ENCODE assay signal across 10 cellular contexts in genomic region chr1:172356620-172357019, GRCh38.
A peak's percentile ranks its signal among the peaks of the same experiment; 100 is the strongest.
DNase-seq lines count a peak whose midpoint lies in the region; ATAC-seq and TF ChIP-seq lines count a peak whose summit lies in the region.
"Had no signal": no experiment of that assay in that cellular context is flagged by ENCODE, and none has a peak within 500 bp of the region (broad histone marks: within the 10 kb centered on the region; RNA-seq: fewer than 3 reads in every experiment).

No MANE protein-coding gene starts in this region.

- H4K20me1 ChIP-seq in fibroblast of lung (ENCODE audit: control insufficient read depth, extremely low read depth, insufficient read depth, low read length), result no peaks in the 10 kb centered on the region

- in situ Hi-C loops in G401 (cut with HindIII; ENCODE audit: low sequenced_read_pairs), result no loop called here

- H3K27me3 ChIP-seq in fibroblast of lung (ENCODE audit: control insufficient read depth, insufficient read depth, low read length), result no peaks in the 10 kb centered on the region
- H3K27me3 ChIP-seq: upper lobe of left lung had no signal

- peak in 1 of 2 donors; percentile 4 for TF ChIP-seq CTCF in fibroblast of lung (conservative IDR thresholded peaks at IDR 0.05 in 1 of 2, IDR thresholded peaks at IDR 0.05 in 1 of 2; ENCODE audit: low read depth in 1 of 2, low read length in 2 of 2)

- no peak overlapping the region for H3K9ac ChIP-seq in fibroblast of lung (ENCODE audit: insufficient read depth, low read length)

- no peak overlapping the region for H2AFZ ChIP-seq in fibroblast of lung (ENCODE audit: low read length)

- no peaks in the 10 kb centered on the region for H3K9me3 ChIP-seq in fibroblast of lung (ENCODE audit: control insufficient read depth, insufficient read depth, low read depth, low read length)
- H3K9me3 ChIP-seq: upper lobe of left lung had no signal

- ATAC-seq in HG02610 (IDR thresholded peaks at IDR 0.05; ENCODE audit: unreplicated experiment) (no peak), GM19324 (IDR thresholded peaks at IDR 0.05; ENCODE audit: low FRiP score, unreplicated experiment) (no peak)

- DNase-seq in G401 (ENCODE audit: low spot score), result peak; percentile 69
- DNase-seq in RPMI7951 (ENCODE audit: low read depth), result peak; percentile 93
- DNase-seq in fibroblast of lung (ENCODE audit: low read depth in 2 of 2), result peak; percentile 64 to 87
- peak; percentile 53 for DNase-seq in renal cortical epithelial cell (ENCODE audit: low read depth)
- DNase-seq in NCI-H1436 treated with DMSO at 0.1 percent for 48 hours (lab: John Stamatoyannopoulos, UW), result no peak
- DNase-seq: H7; NK-92 treated with Interleukin-12 subunit alpha and Interleukin-12 subunit beta, amount 100 ng/mL, for 24 hours; upper lobe of left lung had no signal

- H3K4me3 ChIP-seq in fibroblast of lung (replicated peaks in 1 of 4; ENCODE audit: control extremely low read depth in 1 of 4, insufficient read depth in 1 of 4, low read depth in 3 of 4, low read length in 4 of 4), result no peak overlapping the region
- H3K4me3 ChIP-seq: upper lobe of left lung had no signal

- peaks cover 26% of the 10 kb centered on the region for H3K4me1 ChIP-seq in fibroblast of lung (ENCODE audit: control insufficient read depth, extremely low read depth, insufficient read depth, low read length)

- H3K36me3 ChIP-seq in fibroblast of lung (ENCODE audit: control insufficient read depth, insufficient read depth, low read length), result no peaks in the 10 kb centered on the region
- H3K36me3 ChIP-seq: upper lobe of left lung had no signal

- no peak overlapping the region for H3K27ac ChIP-seq in fibroblast of lung (ENCODE audit: insufficient read depth, low read length)
- H3K27ac ChIP-seq: upper lobe of left lung had no signal

- H3K79me2 ChIP-seq in fibroblast of lung (ENCODE audit: control insufficient read depth, insufficient read depth, low read length), result no peaks in the 10 kb centered on the region

- H3K4me2 ChIP-seq in fibroblast of lung (ENCODE audit: extremely low read depth, insufficient read depth, low read length), result no peak overlapping the region
